In genomic region chr6:6006428-6007310, GRCh38 we compare ENCODE assay signal across 8 cellular contexts. TPM values are rescaled to one million over a fixed set of nuclear protein-coding genes. Genes with fewer than 3 reads are reported as not detected.
A peak's percentile ranks its signal among the peaks of the same experiment; 100 is the strongest.
DNase-seq lines count a peak whose midpoint lies in the region; ATAC-seq lines count a peak whose summit lies in the region.

Gene NRN1, minus strand, starts transcription at chr6:6006925. Its CDS starts 176 bp downstream, at chr6:6006749.

- peak within 1 kb of the TSS; percentile 76 for H3K27ac Mint-ChIP-seq in T-helper 1 cell treated with Interleukin-12 subunit alpha and Interleukin-12 subunit beta and Interleukin-4 antibody, amounts not matched to agents 30 μg/mL and 1 μg/mL, for 36 hours
- H3K27ac Mint-ChIP-seq in dendritic cell treated with granulocyte-macrophage colony-stimulating factor and Interleukin-4, amounts not matched to agents 40 ng/mL and 50 ng/mL, for 4 days = no peak within 1 kb of the TSS

- peaks cover 17% of the 10 kb centered on the region for H3K36me3 Mint-ChIP-seq in T-helper 1 cell treated with Interleukin-12 subunit alpha and Interleukin-12 subunit beta and Interleukin-4 antibody, amounts not matched to agents 30 μg/mL and 1 μg/mL, for 36 hours (ENCODE audit: low read depth)
- no peaks in the 10 kb centered on the region for H3K36me3 Mint-ChIP-seq in dendritic cell treated with granulocyte-macrophage colony-stimulating factor and Interleukin-4, amounts not matched to agents 40 ng/mL and 50 ng/mL, for 4 days (ENCODE audit: low read depth)

- H3K4me1 Mint-ChIP-seq in T-helper 1 cell treated with Interleukin-12 subunit alpha and Interleukin-12 subunit beta and Interleukin-4 antibody, amounts not matched to agents 30 μg/mL and 1 μg/mL, for 36 hours (ENCODE audit: low read depth) = peaks cover 33% of the 10 kb centered on the region
- peaks cover 68% of the 10 kb centered on the region for H3K4me1 Mint-ChIP-seq in dendritic cell treated with granulocyte-macrophage colony-stimulating factor and Interleukin-4, amounts not matched to agents 40 ng/mL and 50 ng/mL, for 4 days (ENCODE audit: low read depth)

- peaks cover 46% of the 10 kb centered on the region for H3K4me1 ChIP-seq in muscle layer of colon (ENCODE audit: insufficient read depth, low read length)

- peak within 1 kb of the TSS; percentile 33 to 39 for H3K4me3 ChIP-seq in muscle layer of colon (ENCODE audit: low read depth in 1 of 2, low read length in 2 of 2)

- no peak within 1 kb of the TSS for H3K9ac ChIP-seq in muscle layer of colon (ENCODE audit: low read length)

- no peaks in the 10 kb centered on the region for H3K9me3 Mint-ChIP-seq in T-helper 1 cell treated with Interleukin-12 subunit alpha and Interleukin-12 subunit beta and Interleukin-4 antibody, amounts not matched to agents 30 μg/mL and 1 μg/mL, for 36 hours
- no peaks in the 10 kb centered on the region for H3K9me3 Mint-ChIP-seq in dendritic cell treated with granulocyte-macrophage colony-stimulating factor and Interleukin-4, amounts not matched to agents 40 ng/mL and 50 ng/mL, for 4 days

- DNase-seq in T-helper 1 cell (no peak), NCI-H774 (lab: John Stamatoyannopoulos, UW) (peak; percentile 40), left lobe of liver (ENCODE audit: low spot score) (no peak)

- peaks cover 73% of the 10 kb centered on the region for H3K27me3 Mint-ChIP-seq in T-helper 1 cell treated with Interleukin-12 subunit alpha and Interleukin-12 subunit beta and Interleukin-4 antibody, amounts not matched to agents 30 μg/mL and 1 μg/mL, for 36 hours (ENCODE audit: low read depth)
- peaks cover 93% of the 10 kb centered on the region for H3K27me3 Mint-ChIP-seq in dendritic cell treated with granulocyte-macrophage colony-stimulating factor and Interleukin-4, amounts not matched to agents 40 ng/mL and 50 ng/mL, for 4 days

- H3K4me3 Mint-ChIP-seq in T-helper 1 cell treated with Interleukin-12 subunit alpha and Interleukin-12 subunit beta and Interleukin-4 antibody, amounts not matched to agents 30 μg/mL and 1 μg/mL, for 36 hours = peak within 1 kb of the TSS; percentile 88
- H3K4me3 Mint-ChIP-seq in dendritic cell treated with granulocyte-macrophage colony-stimulating factor and Interleukin-4, amounts not matched to agents 40 ng/mL and 50 ng/mL, for 4 days = peak within 1 kb of the TSS; percentile 75

- ATAC-seq in GM18907 (IDR thresholded peaks at IDR 0.05; ENCODE audit: unreplicated experiment) (no peak), left lobe of liver (no peak), HG02763 (IDR thresholded peaks at IDR 0.05; ENCODE audit: unreplicated experiment) (no peak)

- no peaks in the 10 kb centered on the region for H3K36me3 ChIP-seq in muscle layer of colon (ENCODE audit: insufficient read depth, low read length)

- H3K9me3 ChIP-seq in muscle layer of colon (ENCODE audit: low read length) = peaks cover 27% of the 10 kb centered on the region

- intact Hi-C loops in dendritic cell treated with granulocyte-macrophage colony-stimulating factor and Interleukin-4, amounts not matched to agents 40 ng/mL and 50 ng/mL, for 4 days (cut with micrococcal nuclease) = loop anchor here (10.0 kb wide), 1 partner anchor 532 kb away; no protein-coding TSS in a partner anchor

- H3K27me3 ChIP-seq in muscle layer of colon (ENCODE audit: control insufficient read depth in 1 of 2, insufficient read depth in 2 of 2, low read length in 2 of 2) = peaks cover 81 to 92% of the 10 kb centered on the region in 2 donors

- no peak within 1 kb of the TSS for H3K27ac ChIP-seq in muscle layer of colon (ENCODE audit: low read depth, low read length)

RNA-seq across cellular contexts. Expression of gene NRN1, which starts in this region (rescaled TPM):
- 1.8 TPM for total RNA-seq in left lobe of liver
